13 cellular contexts compared by ENCODE assay signal in genomic region chr9:77725051-77725702, GRCh38.
"Had no signal": no experiment of that assay in that cellular context is flagged by ENCODE, and none has a peak within 500 bp of the region (broad histone marks: within the 10 kb centered on the region; RNA-seq: fewer than 3 reads in every experiment).

No MANE protein-coding gene starts in this region.

- H3K9me3 ChIP-seq: right atrium auricular region, transverse colon had no signal

- H3K4me3 ChIP-seq: lung, right atrium auricular region, transverse colon had no signal

- H3K27me3 ChIP-seq: right atrium auricular region, transverse colon had no signal

- ATAC-seq: esophagus mucosa, left cardiac atrium had no signal

- DNase-seq: activated CD4-positive, alpha-beta T cell treated with anti-CD3 and anti-CD28 coated beads, Interleukin-2, amount 50 U/mL, for 1 hour; activated CD8-positive, alpha-beta memory T cell treated with anti-CD3 and anti-CD28 coated beads, Interleukin-2, amount 50 U/mL, for 4 hours; activated effector memory CD4-positive, alpha-beta T cell treated with Interleukin-2 at 50 U/mL for 16 hours; amniotic stem cell; glutamatergic neuron; left cardiac atrium; naive B cell; small intestine; SW 1271; transverse colon had no signal

- H3K36me3 Mint-ChIP-seq: naive B cell had no signal

- H3K4me1 Mint-ChIP-seq: naive B cell had no signal

- H3K27me3 Mint-ChIP-seq: naive B cell had no signal

- H3K4me1 ChIP-seq: right atrium auricular region had no signal

- H3K27ac Mint-ChIP-seq: naive B cell had no signal

- H3K4me3 Mint-ChIP-seq: naive B cell had no signal

- H3K27ac ChIP-seq: right atrium auricular region, transverse colon had no signal
